Comparison of ENCODE assay signal across 14 cellular contexts in genomic region chr11:1868636-1869291, GRCh38. TPM values are rescaled to one million over a fixed set of nuclear protein-coding genes. Genes with fewer than 3 reads are reported as not detected.
DNase-seq lines count a peak whose midpoint lies in the region; TF ChIP-seq lines count a peak whose summit lies in the region.
"Had no signal": no experiment of that assay in that cellular context is flagged by ENCODE, and none has a peak within 500 bp of the region (broad histone marks: within the 10 kb centered on the region; RNA-seq: fewer than 3 reads in every experiment).

No MANE protein-coding gene starts in this region.

- no peak for TF ChIP-seq CTCF in colonic mucosa (IDR thresholded peaks at IDR 0.05)
- TF ChIP-seq CTCF in stomach (IDR thresholded peaks at IDR 0.05), result no peak

- no peaks in the 10 kb centered on the region for H3K4me1 ChIP-seq in colonic mucosa
- peaks cover 25% of the 10 kb centered on the region for H3K4me1 ChIP-seq in muscle layer of colon (ENCODE audit: insufficient read depth, low read length)
- peaks cover 22 to 71% (median 58%) of the 10 kb centered on the region in 4 donors for H3K4me1 ChIP-seq in stomach

- H3K36me3 ChIP-seq in MG63, result 0 out of 2 replicates have a peak, but pooled peaks cover 2% of the 10 kb centered on the region
- H3K36me3 ChIP-seq in colonic mucosa, result no peaks in the 10 kb centered on the region
- H3K36me3 ChIP-seq in muscle layer of colon (ENCODE audit: insufficient read depth, low read length), result no peaks in the 10 kb centered on the region
- H3K36me3 ChIP-seq in stomach, result no peaks in the 10 kb centered on the region

- DNase-seq in MG63 (peak; percentile 88), colonic mucosa (no peak), stomach (no peak), DMS53 (lab: John Stamatoyannopoulos, UW) (no peak), NCI-H1436 treated with DMSO at 0.1 percent for 48 hours (lab: John Stamatoyannopoulos, UW) (no peak), UCSD-AML1 (lab: John Stamatoyannopoulos, UW; ENCODE audit: unreplicated experiment) (no peak)
- DNase-seq: Calu3, foreskin fibroblast, H7, NCI-H2171 had no signal

- H3K9me3 ChIP-seq in MG63 (no peaks in the 10 kb centered on the region), colonic mucosa (no peaks in the 10 kb centered on the region), muscle layer of colon (ENCODE audit: low read length) (no peaks in the 10 kb centered on the region), stomach (no peaks in the 10 kb centered on the region)

- 61 to 73% (median 70%) methylated on average over 15 to 25 of the region's 25 CpGs for WGBS in stomach, 5 donors

- TF ChIP-seq POLR2A in stomach (IDR thresholded peaks at IDR 0.05), result no peak

- H3K4me3 ChIP-seq in MG63 (peak overlapping the region; percentile 57), colonic mucosa (peak overlapping the region; percentile 16), muscle layer of colon (ENCODE audit: low read depth in 1 of 2, low read length in 2 of 2) (peak overlapping the region; percentile 16 to 43), stomach (peak overlapping the region; percentile 31 to 41 (median 36))

- H3K27ac ChIP-seq in colonic mucosa, result peak overlapping the region; percentile 57
- H3K27ac ChIP-seq in muscle layer of colon (ENCODE audit: low read depth, low read length), result peak overlapping the region; percentile 48
- peak overlapping the region; percentile 63 to 88 (median 78) for H3K27ac ChIP-seq in stomach

- no peak for TF ChIP-seq EP300 in stomach (IDR thresholded peaks at IDR 0.05)

- intact Hi-C loops in colonic mucosa (cut with DNase I), result no loop called here
- intact Hi-C loops in stomach (cut with DNase I; ENCODE audit: low total_unique reads), result no loop called here

- H3K9ac ChIP-seq in colonic mucosa (ENCODE audit: low read depth in 2 of 2, low read length in 2 of 2), result peak overlapping the region in 1 of 2 donors; percentile 55
- no peak overlapping the region for H3K9ac ChIP-seq in muscle layer of colon (ENCODE audit: low read length)

- H3K27me3 ChIP-seq in MG63 (0 out of 2 replicates have a peak, but pooled peaks cover 2% of the 10 kb centered on the region), colonic mucosa (no peaks in the 10 kb centered on the region), muscle layer of colon (ENCODE audit: control insufficient read depth in 1 of 2, insufficient read depth in 2 of 2, low read length in 2 of 2) (peaks cover 0 to 10% of the 10 kb centered on the region in 2 donors), stomach (peaks cover 0 to 35% (median 0%) of the 10 kb centered on the region in 3 donors)

RNA-seq across cellular contexts. Expression of gene LSP1, which starts 15.9 kb away (rescaled TPM):
- total RNA-seq in MG63 (2014; rRNA removed; shearing (Covaris generic); ENCODE audit: low replicate concordance), result 41.7 and 66.6 TPM in 2 replicates
- 10 to 100 TPM; 18.9 to 23.0 TPM for total RNA-seq in colonic mucosa
- 10 to 100 TPM in 4 of 5 donors, 1 to 10 TPM in 1; 9.8 to 78.8 (median 46.8) TPM for total RNA-seq in stomach
- polyA plus RNA-seq in stomach, result 100 to 1,000 TPM in 2 of 3 donors, 10 to 100 TPM in 1; 29.0 to 239 (median 155) TPM
- total RNA-seq: Calu3 had no signal

RNA-seq across cellular contexts. Expression of gene PRR33, which starts 22.9 kb away (rescaled TPM):
- not detected in 2 replicates for total RNA-seq in MG63 (2014; rRNA removed; shearing (Covaris generic); ENCODE audit: low replicate concordance)
- total RNA-seq in colonic mucosa, result not detected
- total RNA-seq in stomach, result not detected
- under 1 TPM in 1 of 3 donors, not detected in 2; 0.03 TPM for polyA plus RNA-seq in stomach
- total RNA-seq: Calu3, cerebellum, H7 had no signal
- polyA plus RNA-seq: keratinocyte had no signal

RNA-seq across cellular contexts. Expression of gene TNNI2, which starts 30.0 kb away (rescaled TPM):
- not detected in 2 replicates for total RNA-seq in MG63 (2014; rRNA removed; shearing (Covaris generic); ENCODE audit: low replicate concordance)
- total RNA-seq in colonic mucosa, result under 1 TPM in 1 of 2 donors, not detected in 1; 0.94 TPM
- total RNA-seq in stomach, result 1 to 10 TPM in 1 of 5 donors, not detected in 4; 7.2 TPM
- 10 to 100 TPM in 2 of 3 donors, under 1 TPM in 1; 0.93 to 23.4 (median 17.0) TPM for polyA plus RNA-seq in stomach
- total RNA-seq: cerebellum, H7 had no signal

RNA-seq across cellular contexts. Expression of gene SYT8, which starts 34.0 kb away (rescaled TPM):
- total RNA-seq in MG63 (2014; rRNA removed; shearing (Covaris generic); ENCODE audit: low replicate concordance), result not detected in 2 replicates
- 1 to 10 TPM; 1.7 to 3.5 TPM for total RNA-seq in colonic mucosa
- total RNA-seq in stomach, result 10 to 100 TPM in 1 of 5 donors, 1 to 10 TPM in 1, under 1 TPM in 3; 0.72 to 13.4 (median 0.92) TPM
- polyA plus RNA-seq in stomach, result 10 to 100 TPM in 1 of 3 donors, 1 to 10 TPM in 2; 1.7 to 77.3 (median 3.7) TPM
- total RNA-seq: cerebellum, H7, posterior vena cava had no signal

RNA-seq across cellular contexts. Expression of gene TNNT3, which starts 50.7 kb away (rescaled TPM):
- total RNA-seq in MG63 (2014; rRNA removed; shearing (Covaris generic); ENCODE audit: low replicate concordance), result not detected in 2 replicates
- total RNA-seq in colonic mucosa, result under 1 TPM in 1 of 2 donors, not detected in 1; 0.72 TPM
- total RNA-seq in stomach, result 1 to 10 TPM in 2 of 5 donors, not detected in 3; 2.3 to 7.2 TPM
- 10 to 100 TPM in 1 of 3 donors, 1 to 10 TPM in 1, under 1 TPM in 1; 0.75 to 14.5 (median 3.1) TPM for polyA plus RNA-seq in stomach
- total RNA-seq: Calu3, H7 had no signal
